ENCODE assay signal across 16 cellular contexts in genomic region chr4:1862961-1863296, GRCh38. TPM values are rescaled to one million over a fixed set of nuclear protein-coding genes. Genes with fewer than 3 reads are reported as not detected.
DNase-seq lines count a peak whose midpoint lies in the region; ATAC-seq and TF ChIP-seq lines count a peak whose summit lies in the region.
"Had no signal": no experiment of that assay in that cellular context is flagged by ENCODE, and none has a peak within 500 bp of the region (broad histone marks: within the 10 kb centered on the region; RNA-seq: fewer than 3 reads in every experiment).

No MANE protein-coding gene starts in this region.

- POLR2A ChIA-PET in naive thymus-derived CD4-positive, alpha-beta T cell (lab: Charles Lee) = interaction anchor here (1.0 kb wide), 1 partner anchor 65 kb away, joined by 5 read pairs; no protein-coding TSS in a partner anchor

- intact Hi-C loops in Calu3 (cut with micrococcal nuclease; ENCODE audit: unreplicated experiment) = no loop called here
- intact Hi-C loops in naive thymus-derived CD4-positive, alpha-beta T cell (cut with micrococcal nuclease) = loop anchor here in 1 of 2 donors (1.0 kb wide), 1 partner anchor 7 kb away; no protein-coding TSS in a partner anchor
- intact Hi-C loops in activated T-helper 1 cell treated with anti-CD3 and anti-CD28 coated beads, Interleukin-12 subunit alpha, Interleukin-12 subunit beta, Interleukin-2, Interleukin-4 antibody, amounts not matched to agents 30 ng/mL and 10 ng/mL and 1 ng/mL, durations not matched to agents 14 hours and 24 hours and 36 hours (cut with micrococcal nuclease) = no loop called here

- no peak for TF ChIP-seq POLR2A in tibial nerve (IDR thresholded peaks at IDR 0.05)

- H3K4me3 Mint-ChIP-seq in Calu3 (ENCODE audit: low read depth, unreplicated experiment) = no peak overlapping the region
- peak overlapping the region; percentile 63 for H3K4me3 Mint-ChIP-seq in activated T-helper 17 cell treated with anti-CD3 and anti-CD28 coated beads, Interleukin-2, amount 50 U/mL, for 72 hours
- H3K4me3 Mint-ChIP-seq in naive thymus-derived CD4-positive, alpha-beta T cell = peak overlapping the region; percentile 55 to 93 (median 73)
- H3K4me3 Mint-ChIP-seq in activated T-helper 1 cell treated with anti-CD3 and anti-CD28 coated beads, Interleukin-12 subunit alpha, Interleukin-12 subunit beta, Interleukin-2, Interleukin-4 antibody, amounts not matched to agents 30 ng/mL and 10 ng/mL and 1 ng/mL, durations not matched to agents 14 hours and 24 hours and 36 hours = no peak overlapping the region

- H4K20me1 ChIP-seq in BLaER1 = no peaks in the 10 kb centered on the region; the same call in 1 of the 2 replicates

- TF ChIP-seq CTCF in Calu3 (IDR thresholded peaks at IDR 0.05; ENCODE audit: unreplicated experiment) = no peak
- TF ChIP-seq CTCF in tibial nerve (IDR thresholded peaks at IDR 0.05) = no peak

- no peaks in the 10 kb centered on the region for H3K4me1 Mint-ChIP-seq in Calu3 (ENCODE audit: low read depth, unreplicated experiment)
- H3K4me1 Mint-ChIP-seq in activated T-helper 17 cell treated with anti-CD3 and anti-CD28 coated beads, Interleukin-2, amount 50 U/mL, for 72 hours = peaks cover 16% of the 10 kb centered on the region
- H3K4me1 Mint-ChIP-seq in naive thymus-derived CD4-positive, alpha-beta T cell = peaks cover 14 to 26% (median 22%) of the 10 kb centered on the region in 7 donors
- H3K4me1 Mint-ChIP-seq in activated T-helper 1 cell treated with anti-CD3 and anti-CD28 coated beads, Interleukin-12 subunit alpha, Interleukin-12 subunit beta, Interleukin-2, Interleukin-4 antibody, amounts not matched to agents 30 ng/mL and 10 ng/mL and 1 ng/mL, durations not matched to agents 14 hours and 24 hours and 36 hours (ENCODE audit: low read depth) = peaks cover 10% of the 10 kb centered on the region

- peak overlapping the region; percentile 88 for H3K4me2 ChIP-seq in BLaER1

- no peak for DNase-seq in Calu3
- no peak for DNase-seq in naive thymus-derived CD4-positive, alpha-beta T cell
- DNase-seq in activated T-helper 1 cell treated with anti-CD3 and anti-CD28 coated beads, Interleukin-12 subunit alpha, Interleukin-12 subunit beta, Interleukin-2, Interleukin-4 antibody, amounts not matched to agents 30 ng/mL and 10 ng/mL and 1 ng/mL, durations not matched to agents 14 hours and 24 hours and 36 hours (ENCODE audit: low spot score) = no peak
- no peak for DNase-seq in tibial nerve (ENCODE audit: low spot score in 2 of 2)
- no peak for DNase-seq in NCI-H748 (lab: John Stamatoyannopoulos, UW; ENCODE audit: unreplicated experiment)
- no peak for DNase-seq in activated CD8-positive, alpha-beta memory T cell treated with anti-CD3 and anti-CD28 coated beads for 24 hours
- DNase-seq: activated naive CD4-positive, alpha-beta T cell treated with anti-CD3 and anti-CD28 coated beads for 36 hours; BE2C; foreskin fibroblast; NCI-H2029 treated with DMSO at 0.1 percent for 48 hours; NCI-H524 had no signal

- H3K4me3 ChIP-seq in BLaER1 (no peak overlapping the region; the same call in 1 of the 2 replicates), tibial nerve (no peak overlapping the region)
- peak overlapping the region; percentile 22 for H3K4me3 ChIP-seq in naive thymus-derived CD4-positive, alpha-beta T cell (ENCODE audit: low read length)
- H3K4me3 ChIP-seq: cardiac muscle cell, prostate gland had no signal

- no peaks in the 10 kb centered on the region for H3K27me3 ChIP-seq in BLaER1
- no peaks in the 10 kb centered on the region for H3K27me3 ChIP-seq in naive thymus-derived CD4-positive, alpha-beta T cell (ENCODE audit: control insufficient read depth in 2 of 2, insufficient read depth in 2 of 2, low read length in 2 of 2)
- no peaks in the 10 kb centered on the region for H3K27me3 ChIP-seq in tibial nerve
- H3K27me3 ChIP-seq: BE2C had no signal

- WGBS in tibial nerve, 2 donors = 69 to 77% methylated on average over 14 of the region's 14 CpGs

- TF ChIP-seq EP300 in tibial nerve (IDR thresholded peaks at IDR 0.05) = no peak

- no peak overlapping the region for H3K9ac ChIP-seq in BLaER1

- ATAC-seq in activated T-helper 17 cell treated with anti-CD3 and anti-CD28 coated beads, Interleukin-2, amount 50 U/mL, for 72 hours (replicated peaks) = no peak
- no peak for ATAC-seq in naive thymus-derived CD4-positive, alpha-beta T cell

- CTCF ChIA-PET in Calu3 (lab: Charles Lee) = no interaction called here
- CTCF ChIA-PET in naive thymus-derived CD4-positive, alpha-beta T cell (lab: Charles Lee) = interaction anchor here (0.6 to 2.1 kb wide), 2 partner anchors 37 to 575 kb away, joined by 3 to 7 read pairs; no protein-coding TSS in a partner anchor

- H3K27ac Mint-ChIP-seq in Calu3 (ENCODE audit: unreplicated experiment) = peak overlapping the region; percentile 44
- peak overlapping the region; percentile 38 for H3K27ac Mint-ChIP-seq in activated T-helper 17 cell treated with anti-CD3 and anti-CD28 coated beads, Interleukin-2, amount 50 U/mL, for 72 hours
- peak overlapping the region; percentile 36 to 88 (median 81) for H3K27ac Mint-ChIP-seq in naive thymus-derived CD4-positive, alpha-beta T cell
- H3K27ac Mint-ChIP-seq in activated T-helper 1 cell treated with anti-CD3 and anti-CD28 coated beads, Interleukin-12 subunit alpha, Interleukin-12 subunit beta, Interleukin-2, Interleukin-4 antibody, amounts not matched to agents 30 ng/mL and 10 ng/mL and 1 ng/mL, durations not matched to agents 14 hours and 24 hours and 36 hours = no peak overlapping the region
- H3K27ac Mint-ChIP-seq: activated naive CD4-positive, alpha-beta T cell treated with anti-CD3 and anti-CD28 coated beads for 36 hours; endodermal cell had no signal

- H3K4me1 ChIP-seq in BLaER1 (peaks cover 44% of the 10 kb centered on the region), tibial nerve (peaks cover 0 to 13% (median 9%) of the 10 kb centered on the region in 4 donors)
- H3K4me1 ChIP-seq in naive thymus-derived CD4-positive, alpha-beta T cell (ENCODE audit: control insufficient read depth in 2 of 2, insufficient read depth in 2 of 2, low read length in 2 of 2) = peaks cover 0 to 20% of the 10 kb centered on the region in 2 donors
- H3K4me1 ChIP-seq: prostate gland had no signal

- no TSS peak for BruUV-seq in Calu3 (replicated peaks; lab: Mats Ljungman, UMichigan)

- H3K36me3 ChIP-seq in BLaER1 (no peaks in the 10 kb centered on the region), tibial nerve (no peaks in the 10 kb centered on the region)
- H3K36me3 ChIP-seq in naive thymus-derived CD4-positive, alpha-beta T cell (ENCODE audit: control insufficient read depth in 2 of 3, insufficient read depth in 3 of 3, low read length in 3 of 3) = no peaks in the 10 kb centered on the region
- H3K36me3 ChIP-seq: BE2C, cardiac muscle cell, prostate gland had no signal

- H3K9me3 Mint-ChIP-seq in Calu3 (ENCODE audit: low read depth, unreplicated experiment) = no peaks in the 10 kb centered on the region
- no peaks in the 10 kb centered on the region for H3K9me3 Mint-ChIP-seq in activated T-helper 17 cell treated with anti-CD3 and anti-CD28 coated beads, Interleukin-2, amount 50 U/mL, for 72 hours
- H3K9me3 Mint-ChIP-seq in naive thymus-derived CD4-positive, alpha-beta T cell = peaks cover 0 to 2% (median 0%) of the 10 kb centered on the region in 11 donors
- H3K9me3 Mint-ChIP-seq in activated T-helper 1 cell treated with anti-CD3 and anti-CD28 coated beads, Interleukin-12 subunit alpha, Interleukin-12 subunit beta, Interleukin-2, Interleukin-4 antibody, amounts not matched to agents 30 ng/mL and 10 ng/mL and 1 ng/mL, durations not matched to agents 14 hours and 24 hours and 36 hours = no peaks in the 10 kb centered on the region
- H3K9me3 Mint-ChIP-seq: activated naive CD4-positive, alpha-beta T cell treated with anti-CD3 and anti-CD28 coated beads for 36 hours; endodermal cell had no signal

- H3K27ac ChIP-seq in BLaER1 (no peak overlapping the region), tibial nerve (no peak overlapping the region)
- H3K27ac ChIP-seq in naive thymus-derived CD4-positive, alpha-beta T cell (ENCODE audit: low read depth, low read length) = peak overlapping the region; percentile 69
- H3K27ac ChIP-seq: cardiac muscle cell, prostate gland had no signal

- H3K9me3 ChIP-seq in BLaER1 = no peaks in the 10 kb centered on the region
- no peaks in the 10 kb centered on the region for H3K9me3 ChIP-seq in naive thymus-derived CD4-positive, alpha-beta T cell (ENCODE audit: control insufficient read depth in 2 of 3, low read length in 3 of 3)
- H3K9me3 ChIP-seq in tibial nerve = no peaks in the 10 kb centered on the region
- H3K9me3 ChIP-seq: BE2C, prostate gland had no signal

- H3K27me3 Mint-ChIP-seq in Calu3 (ENCODE audit: unreplicated experiment) = peaks cover 13% of the 10 kb centered on the region
- H3K27me3 Mint-ChIP-seq in activated T-helper 17 cell treated with anti-CD3 and anti-CD28 coated beads, Interleukin-2, amount 50 U/mL, for 72 hours = no peaks in the 10 kb centered on the region
- peaks cover 0 to 4% (median 0%) of the 10 kb centered on the region in 5 donors for H3K27me3 Mint-ChIP-seq in naive thymus-derived CD4-positive, alpha-beta T cell
- H3K27me3 Mint-ChIP-seq in activated T-helper 1 cell treated with anti-CD3 and anti-CD28 coated beads, Interleukin-12 subunit alpha, Interleukin-12 subunit beta, Interleukin-2, Interleukin-4 antibody, amounts not matched to agents 30 ng/mL and 10 ng/mL and 1 ng/mL, durations not matched to agents 14 hours and 24 hours and 36 hours (ENCODE audit: insufficient read depth) = no peaks in the 10 kb centered on the region

- H3K36me3 Mint-ChIP-seq in Calu3 (ENCODE audit: insufficient read depth, unreplicated experiment) = peaks cover 10% of the 10 kb centered on the region
- H3K36me3 Mint-ChIP-seq in activated T-helper 17 cell treated with anti-CD3 and anti-CD28 coated beads, Interleukin-2, amount 50 U/mL, for 72 hours (ENCODE audit: low read depth) = no peaks in the 10 kb centered on the region
- H3K36me3 Mint-ChIP-seq in naive thymus-derived CD4-positive, alpha-beta T cell = no peaks in the 10 kb centered on the region
- peaks cover 2% of the 10 kb centered on the region for H3K36me3 Mint-ChIP-seq in activated T-helper 1 cell treated with anti-CD3 and anti-CD28 coated beads, Interleukin-12 subunit alpha, Interleukin-12 subunit beta, Interleukin-2, Interleukin-4 antibody, amounts not matched to agents 30 ng/mL and 10 ng/mL and 1 ng/mL, durations not matched to agents 14 hours and 24 hours and 36 hours (ENCODE audit: low read depth)

RNA-seq across cellular contexts. Expression of gene LETM1, which starts 7.0 kb away (rescaled TPM):
- 47.2 and 56.7 TPM in 2 replicates for total RNA-seq in Calu3 (2022)
- total RNA-seq in activated T-helper 17 cell treated with anti-CD3 and anti-CD28 coated beads, Interleukin-2, amount 50 U/mL, for 72 hours = 10 to 100 TPM; 21.3 to 71.0 TPM
- 10 to 100 TPM; 29.5 to 56.4 (median 36.0) TPM for total RNA-seq in naive thymus-derived CD4-positive, alpha-beta T cell
- polyA plus RNA-seq in naive thymus-derived CD4-positive, alpha-beta T cell = 10 to 100 TPM in 1 of 2 donors, 1 to 10 TPM in 1; 7.7 to 12.0 TPM
- total RNA-seq in activated T-helper 1 cell treated with anti-CD3 and anti-CD28 coated beads, Interleukin-12 subunit alpha, Interleukin-12 subunit beta, Interleukin-2, Interleukin-4 antibody, amounts not matched to agents 30 ng/mL and 10 ng/mL and 1 ng/mL, durations not matched to agents 14 hours and 24 hours and 36 hours = 93.9 and 101 TPM in 2 replicates
- total RNA-seq in tibial nerve = 10 to 100 TPM; 53.5 to 85.5 (median 68.6) TPM

RNA-seq across cellular contexts. Expression of gene NSD2, which starts 8.3 kb away (rescaled TPM):
- total RNA-seq in Calu3 (2022) (96.0 and 104 TPM in 2 replicates), tibial nerve (10 to 100 TPM; 27.2 to 45.6 (median 32.2) TPM)
- total RNA-seq in activated T-helper 17 cell treated with anti-CD3 and anti-CD28 coated beads, Interleukin-2, amount 50 U/mL, for 72 hours = 100 to 1,000 TPM; 187 to 239 TPM
- total RNA-seq in naive thymus-derived CD4-positive, alpha-beta T cell = 100 to 1,000 TPM in 1 of 5 experiments, 10 to 100 TPM in 4; 35.4 to 207 (median 38.5) TPM
- polyA plus RNA-seq in naive thymus-derived CD4-positive, alpha-beta T cell = 1 to 10 TPM; 2.7 to 7.9 TPM
- total RNA-seq in activated T-helper 1 cell treated with anti-CD3 and anti-CD28 coated beads, Interleukin-12 subunit alpha, Interleukin-12 subunit beta, Interleukin-2, Interleukin-4 antibody, amounts not matched to agents 30 ng/mL and 10 ng/mL and 1 ng/mL, durations not matched to agents 14 hours and 24 hours and 36 hours = 200 and 202 TPM in 2 replicates

Comparison
In these comparisons a context has a peak if more than half of its experiments do, and no peak if none do; other contexts are left out.
1. H3K4me3 Mint-ChIP-seq: peak in activated T-helper 17 cell treated with anti-CD3 and anti-CD28 coated beads, Interleukin-2, amount 50 U/mL, for 72 hours (single experiment) and naive thymus-derived CD4-positive, alpha-beta T cell (10 of 10); none in Calu3 (single experiment) and activated T-helper 1 cell treated with anti-CD3 and anti-CD28 coated beads, Interleukin-12 subunit alpha, Interleukin-12 subunit beta, Interleukin-2, Interleukin-4 antibody, amounts not matched to agents 30 ng/mL and 10 ng/mL and 1 ng/mL, durations not matched to agents 14 hours and 24 hours and 36 hours (single experiment).